Comparison of ENCODE assay signal across 1 cellular context in genomic region chr2:96539215-96539920, GRCh38.
TF ChIP-seq lines count a peak whose summit lies in the region.

No MANE protein-coding gene starts in this region.

TF ChIP-seq in IMR-90, 13 proteins besides CTCF, POLR2A, EP300 and RAD21 (continued from another document):
- no peak for TF ChIP-seq ELK1 (IDR thresholded peaks at IDR 0.05; ENCODE audit: borderline replicate concordance, low read depth, low read length)
- no peak for TF ChIP-seq CEBPB (IDR thresholded peaks at IDR 0.05; ENCODE audit: low read depth, low read length)
